Comparison of ENCODE assay signal across 26 cellular contexts in the genomic region with DNA sequence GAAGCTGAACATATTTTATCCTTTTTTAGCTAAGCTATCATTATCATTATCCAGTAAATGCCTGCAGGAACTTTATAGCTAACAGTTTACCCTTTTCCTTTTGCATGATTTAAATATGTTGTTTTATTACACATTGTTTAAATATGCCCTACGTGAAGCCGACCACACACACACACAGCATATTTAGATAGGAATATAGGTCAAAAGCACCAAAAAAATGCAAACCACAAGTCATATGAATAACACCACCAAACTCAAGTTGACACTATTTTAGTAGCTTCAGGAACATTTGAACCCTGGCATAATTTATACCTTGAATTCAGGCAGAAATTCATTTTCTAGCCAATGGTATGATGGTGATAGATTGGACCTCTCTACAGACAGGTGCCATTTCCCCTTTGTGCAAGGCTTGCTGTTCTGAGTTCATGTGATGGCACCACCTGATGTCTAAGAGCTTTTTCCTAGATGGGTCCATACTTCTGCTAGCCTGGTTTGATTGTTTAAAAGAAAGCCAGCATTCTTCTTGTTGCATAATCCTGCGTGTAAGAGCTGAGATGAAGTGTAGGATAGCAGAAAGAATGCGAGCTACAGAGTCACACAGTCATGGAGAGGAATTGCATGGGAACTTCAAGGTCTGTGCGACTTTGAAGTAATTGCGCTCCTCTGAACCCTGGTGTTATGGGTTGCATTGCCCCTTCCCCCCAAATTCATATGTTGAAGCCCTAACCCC.
DNase-seq lines count a peak whose midpoint lies in the region; ATAC-seq and TF ChIP-seq lines count a peak whose summit lies in the region.
"Had no signal": no experiment of that assay in that cellular context is flagged by ENCODE, and none has a peak within 500 bp of the region (broad histone marks: within the 10 kb centered on the region; RNA-seq: fewer than 3 reads in every experiment).

No MANE protein-coding gene starts in this region.

- ATAC-seq in WTC11, result peak; percentile 43
- ATAC-seq: heart left ventricle; left lobe of liver; naive thymus-derived CD8-positive, alpha-beta T cell had no signal

- H3K27ac ChIP-seq in smooth muscle cell (ENCODE audit: low read depth) (no peak overlapping the region), neural progenitor cell (no peak overlapping the region), sigmoid colon (no peak overlapping the region)
- H3K27ac ChIP-seq: dorsolateral prefrontal cortex, GM23248, heart left ventricle, thoracic aorta, VCaP had no signal

- H3K4me1 ChIP-seq in smooth muscle cell (ENCODE audit: low read depth), result no peaks in the 10 kb centered on the region
- H3K4me1 ChIP-seq in neural progenitor cell, result no peaks in the 10 kb centered on the region
- no peaks in the 10 kb centered on the region for H3K4me1 ChIP-seq in sigmoid colon
- H3K4me1 ChIP-seq: heart left ventricle had no signal

- H3K27me3 ChIP-seq in smooth muscle cell (ENCODE audit: low read depth) (no peaks in the 10 kb centered on the region), neural progenitor cell (no peaks in the 10 kb centered on the region), sigmoid colon (no peaks in the 10 kb centered on the region)
- H3K27me3 ChIP-seq: dorsolateral prefrontal cortex, heart left ventricle had no signal

- H3K27ac Mint-ChIP-seq in WTC11 (no peak overlapping the region), neural progenitor cell (no peak overlapping the region)
- H3K27ac Mint-ChIP-seq: activated naive CD4-positive, alpha-beta T cell treated with anti-CD3 and anti-CD28 coated beads, Interleukin-2, amount 10 ng/mL, durations not matched to agents 7 days and 5 days; activated T-helper 1 cell treated with anti-CD3 and anti-CD28 coated beads, Interleukin-12 subunit alpha, Interleukin-12 subunit beta, Interleukin-2, Interleukin-4 antibody, amounts not matched to agents 30 ng/mL and 10 ng/mL and 1 ng/mL, durations not matched to agents 14 hours and 24 hours and 36 hours; CD4-positive, alpha-beta T cell; mesothelial cell of epicardium; naive thymus-derived CD8-positive, alpha-beta T cell; T-helper 2 cell treated with Interferon-gamma antibody and Interleukin-4, amounts not matched to agents 5 μg/mL and 100 μg/mL, for 36 hours had no signal

- H3F3A ChIP-seq in smooth muscle cell (ENCODE audit: low read depth), result no peaks in the 10 kb centered on the region
- no peaks in the 10 kb centered on the region for H3F3A ChIP-seq in neural progenitor cell (ENCODE audit: low read depth)

- DNase-seq in HCEC 1CT, result peak; percentile 50
- DNase-seq in WTC11 (ENCODE audit: low spot score), result no peak
- peak; percentile 49 for DNase-seq in fibroblast of peridontal ligament (ENCODE audit: extremely low read depth)
- DNase-seq in smooth muscle cell (lab: John Stamatoyannopoulos, UW; ENCODE audit: unreplicated experiment), result no peak
- DNase-seq in neural progenitor cell (ENCODE audit: low spot score), result no peak
- no peak for DNase-seq in sigmoid colon
- DNase-seq in stimulated activated naive CD4-positive, alpha-beta T cell treated with Interleukin-2 at 50 U/mL for 16 hours (lab: John Stamatoyannopoulos, UW), result no peak
- DNase-seq: activated CD4-positive, alpha-beta T cell treated with anti-CD3 and anti-CD28 coated beads, Interleukin-2, amount 50 U/mL, for 1 hour; activated naive CD4-positive, alpha-beta T cell treated with anti-CD3 and anti-CD28 coated beads, Interleukin-2, amount 10 ng/mL, durations not matched to agents 7 days and 5 days; CD4-positive, alpha-beta T cell; central memory CD4-positive, alpha-beta T cell; DMS 273 treated with DMSO at 0.1 percent for 48 hours; dorsolateral prefrontal cortex; foreskin fibroblast; GM23248; heart left ventricle; naive thymus-derived CD8-positive, alpha-beta T cell; NCI-H1694 treated with DMSO at 0.1 percent for 48 hours; stimulated activated CD4-positive, alpha-beta T cell treated with anti-CD3 and anti-CD28 coated beads, Interleukin-4, amount 100 ng/mL, for 24 hours; stimulated activated naive CD4-positive, alpha-beta T cell had no signal

- intact Hi-C loops in sigmoid colon (cut with DNase I), result no loop called here

- WGBS in smooth muscle cell (ENCODE audit: low lambda C conversion rate), result 58% methylated on average over 6 of the region's 6 CpGs
- 60 to 75% methylated on average over 6 of the region's 6 CpGs for WGBS in sigmoid colon, 2 donors

- CTCF ChIA-PET in WTC11 (lab: Charles Lee), result no interaction called here

- H3K4me2 ChIP-seq in smooth muscle cell (peak overlapping the region; percentile 10), neural progenitor cell (no peak overlapping the region)

- H3K9me3 Mint-ChIP-seq in WTC11 (no peaks in the 10 kb centered on the region; the same call in 1 of the 2 replicates), neural progenitor cell (no peaks in the 10 kb centered on the region)
- H3K9me3 Mint-ChIP-seq: activated T-helper 1 cell treated with anti-CD3 and anti-CD28 coated beads, Interleukin-12 subunit alpha, Interleukin-12 subunit beta, Interleukin-2, Interleukin-4 antibody, amounts not matched to agents 30 ng/mL and 10 ng/mL and 1 ng/mL, durations not matched to agents 14 hours and 24 hours and 36 hours; CD4-positive, alpha-beta T cell; mesothelial cell of epicardium; T-helper 2 cell treated with Interferon-gamma antibody and Interleukin-4, amounts not matched to agents 5 μg/mL and 100 μg/mL, for 36 hours had no signal

- H3K4me1 Mint-ChIP-seq in WTC11 (peaks cover 16% of the 10 kb centered on the region), neural progenitor cell (peaks cover 5% of the 10 kb centered on the region)

- H2AFZ ChIP-seq in smooth muscle cell (ENCODE audit: low read depth) (no peak overlapping the region), neural progenitor cell (replicated peaks) (no peak overlapping the region)
- H2AFZ ChIP-seq: GM23248 had no signal

- H3K36me3 ChIP-seq in smooth muscle cell (ENCODE audit: low read depth) (no peaks in the 10 kb centered on the region), neural progenitor cell (no peaks in the 10 kb centered on the region), sigmoid colon (no peaks in the 10 kb centered on the region)
- H3K36me3 ChIP-seq: heart left ventricle, thoracic aorta had no signal

- no peak overlapping the region for H3K9ac ChIP-seq in smooth muscle cell (ENCODE audit: low read depth)
- H3K9ac ChIP-seq in neural progenitor cell, result no peak overlapping the region
- H3K9ac ChIP-seq: GM23248 had no signal

- H3K79me2 ChIP-seq in smooth muscle cell (ENCODE audit: low read depth) (peaks cover 18% of the 10 kb centered on the region), neural progenitor cell (ENCODE audit: low read depth) (no peaks in the 10 kb centered on the region)

- H3K9me3 ChIP-seq in smooth muscle cell (replicated peaks; ENCODE audit: low read depth) (no peaks in the 10 kb centered on the region), neural progenitor cell (ENCODE audit: low read depth) (no peaks in the 10 kb centered on the region), sigmoid colon (no peaks in the 10 kb centered on the region)
- H3K9me3 ChIP-seq: thoracic aorta had no signal

- TF ChIP-seq POLR2A in sigmoid colon (IDR thresholded peaks at IDR 0.05), result no peak

- no peak for TF ChIP-seq CTCF in WTC11 (IDR thresholded peaks at IDR 0.05)
- TF ChIP-seq CTCF in smooth muscle cell (IDR thresholded peaks at IDR 0.05; ENCODE audit: borderline replicate concordance, insufficient read depth, poor library complexity, severe bottlenecking), result no peak
- TF ChIP-seq CTCF in neural progenitor cell (IDR thresholded peaks at IDR 0.05), result no peak
- no peak for TF ChIP-seq CTCF in sigmoid colon (IDR thresholded peaks at IDR 0.05)

- no peak for TF ChIP-seq EP300 in sigmoid colon (IDR thresholded peaks at IDR 0.05)

- no peak overlapping the region for H3K4me3 Mint-ChIP-seq in WTC11
- no peak overlapping the region for H3K4me3 Mint-ChIP-seq in neural progenitor cell
- H3K4me3 Mint-ChIP-seq: activated naive CD4-positive, alpha-beta T cell treated with anti-CD3 and anti-CD28 coated beads, Interleukin-2, amount 10 ng/mL, durations not matched to agents 7 days and 5 days; activated T-helper 1 cell treated with anti-CD3 and anti-CD28 coated beads, Interleukin-12 subunit alpha, Interleukin-12 subunit beta, Interleukin-2, Interleukin-4 antibody, amounts not matched to agents 30 ng/mL and 10 ng/mL and 1 ng/mL, durations not matched to agents 14 hours and 24 hours and 36 hours; CD4-positive, alpha-beta T cell; mesothelial cell of epicardium; naive thymus-derived CD8-positive, alpha-beta T cell; T-helper 2 cell treated with Interferon-gamma antibody and Interleukin-4, amounts not matched to agents 5 μg/mL and 100 μg/mL, for 36 hours had no signal

- no peak overlapping the region for H3K4me3 ChIP-seq in smooth muscle cell
- H3K4me3 ChIP-seq in neural progenitor cell, result no peak overlapping the region
- H3K4me3 ChIP-seq in sigmoid colon, result no peak overlapping the region
- H3K4me3 ChIP-seq: dorsolateral prefrontal cortex, GM23248, heart left ventricle, thoracic aorta had no signal

- no peaks in the 10 kb centered on the region for H3K36me3 Mint-ChIP-seq in WTC11
- peaks cover 26% of the 10 kb centered on the region for H3K36me3 Mint-ChIP-seq in neural progenitor cell
- H3K36me3 Mint-ChIP-seq: activated naive CD4-positive, alpha-beta T cell treated with anti-CD3 and anti-CD28 coated beads, Interleukin-2, amount 10 ng/mL, durations not matched to agents 7 days and 5 days; mesothelial cell of epicardium; naive thymus-derived CD8-positive, alpha-beta T cell had no signal

- H3K27me3 Mint-ChIP-seq in WTC11 (ENCODE audit: low read depth), result no peaks in the 10 kb centered on the region
- no peaks in the 10 kb centered on the region for H3K27me3 Mint-ChIP-seq in neural progenitor cell (ENCODE audit: insufficient read depth, low read depth)
- H3K27me3 Mint-ChIP-seq: activated naive CD4-positive, alpha-beta T cell treated with anti-CD3 and anti-CD28 coated beads, Interleukin-2, amount 10 ng/mL, durations not matched to agents 7 days and 5 days; CD4-positive, alpha-beta T cell had no signal

- H4K20me1 ChIP-seq in smooth muscle cell (ENCODE audit: low read depth) (peaks cover 4% of the 10 kb centered on the region), neural progenitor cell (ENCODE audit: low read depth) (no peaks in the 10 kb centered on the region)

- POLR2A ChIA-PET in WTC11 (lab: Charles Lee), result no interaction called here

TF ChIP-seq in WTC11, 78 proteins besides CTCF, POLR2A, EP300 and RAD21 (continues in another document):
- TF ChIP-seq, protein P1, sequence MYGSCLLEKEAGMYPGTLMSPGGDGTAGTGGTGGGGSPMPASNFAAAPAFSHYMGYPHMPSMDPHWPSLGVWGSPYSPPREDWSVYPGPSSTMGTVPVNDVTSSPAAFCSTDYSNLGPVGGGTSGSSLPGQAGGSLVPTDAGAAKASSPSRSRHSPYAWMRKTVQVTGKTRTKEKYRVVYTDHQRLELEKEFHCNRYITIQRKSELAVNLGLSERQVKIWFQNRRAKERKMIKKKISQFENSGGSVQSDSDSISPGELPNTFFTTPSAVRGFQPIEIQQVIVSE (CRISPR knock-in tag; IDR thresholded peaks at IDR 0.05; ENCODE audit: borderline replicate concordance), result no peak
- TF ChIP-seq, protein P2, sequence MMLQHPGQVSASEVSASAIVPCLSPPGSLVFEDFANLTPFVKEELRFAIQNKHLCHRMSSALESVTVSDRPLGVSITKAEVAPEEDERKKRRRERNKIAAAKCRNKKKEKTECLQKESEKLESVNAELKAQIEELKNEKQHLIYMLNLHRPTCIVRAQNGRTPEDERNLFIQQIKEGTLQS (CRISPR knock-in tag; conservative IDR thresholded peaks at IDR 0.05), result no peak
- no peak for TF ChIP-seq CREM (CRISPR knock-in tag; IDR thresholded peaks at IDR 0.05)

Comparison
In these comparisons a context has a peak if more than half of its experiments do, and no peak if none do; other contexts are left out.
1. DNase-seq: peak in HCEC 1CT (single experiment) and fibroblast of peridontal ligament (single experiment); none in WTC11 (single experiment), smooth muscle cell (single experiment), neural progenitor cell (single experiment), sigmoid colon (single experiment) and stimulated activated naive CD4-positive, alpha-beta T cell treated with Interleukin-2 at 50 U/mL for 16 hours (single experiment).